1 cellular context compared by ENCODE assay signal in genomic region chr1:51690285-51690961, GRCh38.
TF ChIP-seq lines count a peak whose summit lies in the region.

No MANE protein-coding gene starts in this region.

TF ChIP-seq in HepG2, 621 proteins besides CTCF, POLR2A, EP300 and RAD21 (continued from another document and continues in another):
- TF ChIP-seq RFX1 (IDR thresholded peaks at IDR 0.05) (0 out of 2 replicates have a peak, but pooled peaks have one; percentile 30), ZHX1 (CRISPR knock-in tag; IDR thresholded peaks at IDR 0.05; ENCODE audit: low read depth) (no peak), ZNF670 (CRISPR knock-in tag; IDR thresholded peaks at IDR 0.05; ENCODE audit: borderline replicate concordance) (no peak), GPN1 (CRISPR knock-in tag; IDR thresholded peaks at IDR 0.05; ENCODE audit: borderline replicate concordance) (no peak), FOXP4 (CRISPR knock-in tag; IDR thresholded peaks at IDR 0.05) (peak; percentile 96), ZNF24 (IDR thresholded peaks at IDR 0.05) (peak; percentile 80), ZNF687 (CRISPR knock-in tag; IDR thresholded peaks at IDR 0.05) (no peak), SRF (IDR thresholded peaks at IDR 0.05; ENCODE audit: low read depth, low read length) (0 out of 2 replicates have a peak, but pooled peaks have one; percentile 18), SATB2 (CRISPR knock-in tag; IDR thresholded peaks at IDR 0.05) (peak; percentile 65; the same call in 1 of the 2 replicates), ZNF614 (CRISPR knock-in tag; IDR thresholded peaks at IDR 0.05; ENCODE audit: borderline replicate concordance) (peak; percentile 61), ISX (CRISPR knock-in tag; conservative IDR thresholded peaks at IDR 0.05) (no peak), HMG20A (CRISPR knock-in tag; IDR thresholded peaks at IDR 0.05; ENCODE audit: borderline replicate concordance) (peak; percentile 94), RBAK (CRISPR knock-in tag; IDR thresholded peaks at IDR 0.05) (no peak), IRF2 (CRISPR knock-in tag; IDR thresholded peaks at IDR 0.05) (peak; percentile 52; the same call in 1 of the 2 replicates), SMC3 (IDR thresholded peaks at IDR 0.05; ENCODE audit: low read length) (peak; percentile 37; the same call in 1 of the 2 replicates), KLF16 (CRISPR knock-in tag; IDR thresholded peaks at IDR 0.05) (peak in 1 of 2 experiments; percentile 85; a peak in 1 of 4 replicates), HDAC1 (CRISPR knock-in tag; IDR thresholded peaks at IDR 0.05) (0 out of 2 replicates have a peak, but pooled peaks have one; percentile 7), POLR2AphosphoS2 (IDR thresholded peaks at IDR 0.05; ENCODE audit: low read depth, low read length) (no peak), ZNF281 (CRISPR knock-in tag; IDR thresholded peaks at IDR 0.05; ENCODE audit: borderline replicate concordance) (peak; percentile 99), GMEB2 (CRISPR knock-in tag; IDR thresholded peaks at IDR 0.05; ENCODE audit: low read depth) (no peak), NKX3-1 (CRISPR knock-in tag; IDR thresholded peaks at IDR 0.05) (0 out of 2 replicates have a peak, but pooled peaks have one; percentile 40), ZNF251 (CRISPR knock-in tag; IDR thresholded peaks at IDR 0.05) (no peak), REXO4 (CRISPR knock-in tag; IDR thresholded peaks at IDR 0.05; ENCODE audit: borderline replicate concordance) (no peak), ZEB1 (IDR thresholded peaks at IDR 0.05; ENCODE audit: insufficient replicate concordance, low read depth) (no peak), CREB1 (IDR thresholded peaks at IDR 0.05) (peak; percentile 89), CREB1 (CRISPR knock-in tag; IDR thresholded peaks at IDR 0.05) (peak; percentile 95), MTF1 (CRISPR knock-in tag; IDR thresholded peaks at IDR 0.05) (no peak), ZNF292 (CRISPR knock-in tag; IDR thresholded peaks at IDR 0.05; ENCODE audit: borderline replicate concordance, low read depth) (no peak), PAXIP1 (CRISPR knock-in tag; conservative IDR thresholded peaks at IDR 0.05) (peak; percentile 78), JUNB (CRISPR knock-in tag; IDR thresholded peaks at IDR 0.05; ENCODE audit: borderline replicate concordance) (peak; percentile 85; the same call in 1 of the 2 replicates), TFAP4 (IDR thresholded peaks at IDR 0.05; ENCODE audit: borderline replicate concordance, low read depth) (peak; percentile 35; the same call in 1 of the 2 replicates), ZNF331 (CRISPR knock-in tag; IDR thresholded peaks at IDR 0.05) (peak; percentile 86), SOX5 (CRISPR knock-in tag; IDR thresholded peaks at IDR 0.05; ENCODE audit: borderline replicate concordance) (peak; percentile 97), PHF20 (CRISPR knock-in tag; IDR thresholded peaks at IDR 0.05) (no peak), ZKSCAN5 (CRISPR knock-in tag; IDR thresholded peaks at IDR 0.05) (no peak), FOXK1 (CRISPR knock-in tag; IDR thresholded peaks at IDR 0.05; ENCODE audit: borderline replicate concordance, low read depth) (peak; percentile 87; the same call in 1 of the 2 replicates), ATF4 (CRISPR knock-in tag; IDR thresholded peaks at IDR 0.05) (peak in 1 of 2 experiments; percentile 94; a peak in 2 of 4 replicates), CENPBD1 (CRISPR knock-in tag; IDR thresholded peaks at IDR 0.05; ENCODE audit: borderline replicate concordance, low read depth) (no peak), SALL2 (CRISPR knock-in tag; IDR thresholded peaks at IDR 0.05) (0 out of 2 replicates have a peak, but pooled peaks have one; percentile 49)
